12 cellular contexts compared by ENCODE assay signal in the genomic region with DNA sequence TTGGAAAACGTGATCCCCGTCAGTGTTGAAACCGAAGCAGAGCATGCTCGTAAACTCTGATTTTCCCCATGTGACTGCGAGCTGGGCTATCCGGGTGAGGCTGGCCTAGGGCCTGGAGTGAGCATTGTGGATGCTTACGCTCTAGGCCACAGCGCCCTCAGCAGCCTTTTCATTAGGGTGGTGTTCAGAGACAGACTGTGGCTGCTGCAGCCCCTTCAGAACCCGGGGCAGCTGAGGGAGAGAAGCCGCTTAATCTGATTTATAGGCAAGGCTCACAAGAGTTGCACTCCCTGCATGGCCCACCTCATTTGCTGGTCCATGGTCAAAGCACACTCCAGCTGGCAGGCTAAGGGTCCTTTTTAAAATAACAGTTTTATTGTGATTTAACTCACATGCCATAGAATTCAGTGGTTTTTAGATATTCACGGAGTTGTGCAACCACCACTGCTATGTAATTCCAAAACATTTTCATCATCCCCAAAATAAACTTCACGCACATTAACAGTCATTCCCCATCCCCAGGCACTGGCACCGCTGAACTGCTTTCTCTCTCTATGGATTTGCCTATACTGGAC.
DNase-seq lines count a peak whose midpoint lies in the region; ATAC-seq and TF ChIP-seq lines count a peak whose summit lies in the region.
"Had no signal": no experiment of that assay in that cellular context is flagged by ENCODE, and none has a peak within 500 bp of the region (broad histone marks: within the 10 kb centered on the region; RNA-seq: fewer than 3 reads in every experiment).

No MANE protein-coding gene starts in this region.

- H3K27ac Mint-ChIP-seq in HFFc6, result peak overlapping the region; percentile 79
- H3K27ac Mint-ChIP-seq: activated CD4-positive, alpha-beta T cell treated with anti-CD3 and anti-CD28 coated beads, Interleukin-2, amount 10 ng/mL, durations not matched to agents 7 days and 5 days; stimulated activated effector memory CD8-positive, alpha-beta T cell treated with anti-CD3 and anti-CD28 coated beads, Interleukin-12 subunit alpha, Interleukin-12 subunit beta, amount 100 ng/mL, for 72 hours had no signal

- no peak for TF ChIP-seq POLR2A in testis (IDR thresholded peaks at IDR 0.05)

- 87 to 95% methylated on average over 11 to 13 of the region's 13 CpGs for WGBS in testis, 2 donors

- H3K36me3 ChIP-seq in left lung (no peaks in the 10 kb centered on the region), testis (ENCODE audit: low read depth, missing control alignments) (no peaks in the 10 kb centered on the region)
- H3K36me3 ChIP-seq: BLaER1 had no signal

- TF ChIP-seq CTCF in AG09309 (IDR thresholded peaks at IDR 0.05; ENCODE audit: control insufficient read depth, insufficient read depth, low read depth, low read length, missing control alignments), result peak; percentile 17
- peak; percentile 57 for TF ChIP-seq CTCF in HFFc6 (IDR thresholded peaks at IDR 0.05)
- TF ChIP-seq CTCF in cardiac fibroblast (IDR thresholded peaks at IDR 0.05; ENCODE audit: low read depth, low read length), result no peak
- no peak for TF ChIP-seq CTCF in left lung (IDR thresholded peaks at IDR 0.05)
- TF ChIP-seq CTCF in testis (IDR thresholded peaks at IDR 0.05), result no peak

- H3K27ac ChIP-seq in left lung, result no peak overlapping the region
- no peak overlapping the region for H3K27ac ChIP-seq in testis
- H3K27ac ChIP-seq: BLaER1 had no signal

- H3K4me1 Mint-ChIP-seq in HFFc6 (ENCODE audit: low read depth), result peaks cover 48% of the 10 kb centered on the region

- no peaks in the 10 kb centered on the region; the same call in 1 of the 2 replicates for H3K36me3 Mint-ChIP-seq in HFFc6 (ENCODE audit: low read depth)
- H3K36me3 Mint-ChIP-seq: stimulated activated effector memory CD8-positive, alpha-beta T cell treated with anti-CD3 and anti-CD28 coated beads, Interleukin-12 subunit alpha, Interleukin-12 subunit beta, amount 100 ng/mL, for 72 hours; T-cell had no signal

- peak overlapping the region; percentile 43; the same call in 1 of the 2 replicates for H3K4me3 Mint-ChIP-seq in HFFc6
- H3K4me3 Mint-ChIP-seq: activated CD4-positive, alpha-beta T cell treated with anti-CD3 and anti-CD28 coated beads, Interleukin-2, amount 10 ng/mL, durations not matched to agents 7 days and 5 days; stimulated activated effector memory CD8-positive, alpha-beta T cell treated with anti-CD3 and anti-CD28 coated beads, Interleukin-12 subunit alpha, Interleukin-12 subunit beta, amount 100 ng/mL, for 72 hours had no signal

- no peaks in the 10 kb centered on the region for H3K9me3 ChIP-seq in left lung
- no peaks in the 10 kb centered on the region for H3K9me3 ChIP-seq in testis
- H3K9me3 ChIP-seq: BLaER1 had no signal

- no peak overlapping the region for H3K4me3 ChIP-seq in AG09309 (ENCODE audit: control insufficient read depth, low read depth, low read length)
- H3K4me3 ChIP-seq in cardiac fibroblast (replicated peaks in 1 of 2; ENCODE audit: low read depth in 2 of 2, low read length in 2 of 2), result no peak overlapping the region
- no peak overlapping the region for H3K4me3 ChIP-seq in left lung
- H3K4me3 ChIP-seq in testis, result no peak overlapping the region
- H3K4me3 ChIP-seq: BLaER1 had no signal

- peak; percentile 48 for ATAC-seq in left lung
- ATAC-seq: stimulated activated effector memory CD8-positive, alpha-beta T cell treated with anti-CD3 and anti-CD28 coated beads, Interleukin-12 subunit alpha, Interleukin-12 subunit beta, amount 100 ng/mL, for 72 hours had no signal

- H3K27me3 Mint-ChIP-seq in HFFc6 (ENCODE audit: insufficient read depth), result peaks cover 5% of the 10 kb centered on the region

- H3K9me3 Mint-ChIP-seq in HFFc6, result no peaks in the 10 kb centered on the region
- H3K9me3 Mint-ChIP-seq: activated CD4-positive, alpha-beta T cell treated with anti-CD3 and anti-CD28 coated beads, Interleukin-2, amount 10 ng/mL, durations not matched to agents 7 days and 5 days; stimulated activated effector memory CD8-positive, alpha-beta T cell treated with anti-CD3 and anti-CD28 coated beads, Interleukin-12 subunit alpha, Interleukin-12 subunit beta, amount 100 ng/mL, for 72 hours; T-cell had no signal

- peak; percentile 67 for DNase-seq in AG09309 (ENCODE audit: low read depth)
- peak; percentile 82 for DNase-seq in HFFc6
- peak; percentile 71 to 81 for DNase-seq in cardiac fibroblast (ENCODE audit: low read depth in 2 of 2)
- DNase-seq in left lung, result no peak
- no peak for DNase-seq in germinal center (ENCODE audit: low spot score)
- DNase-seq in activated CD4-positive, alpha-beta T cell treated with anti-CD3 and anti-CD28 coated beads, Interleukin-2, amount 50 U/mL, for 4 hours, result no peak
- DNase-seq in NCI-H345 treated with DMSO at 0.1 percent for 48 hours (lab: John Stamatoyannopoulos, UW; ENCODE audit: unreplicated experiment), result no peak
- no peak for DNase-seq in testis
- DNase-seq: activated CD4-positive, alpha-beta T cell treated with anti-CD3 and anti-CD28 coated beads, Interleukin-2, amount 10 ng/mL, durations not matched to agents 7 days and 5 days had no signal

- H3K27me3 ChIP-seq in left lung (peaks cover 0 to 8% of the 10 kb centered on the region in 2 donors), testis (no peaks in the 10 kb centered on the region)
- H3K27me3 ChIP-seq: BLaER1 had no signal

- peaks cover 2 to 8% of the 10 kb centered on the region in 2 donors for H3K4me1 ChIP-seq in left lung
- H3K4me1 ChIP-seq in testis, result peaks cover 18% of the 10 kb centered on the region
- H3K4me1 ChIP-seq: BLaER1 had no signal

- intact Hi-C loops in left lung (cut with DNase I), result loop anchor here in 1 of 2 donors (5.0 to 10.0 kb wide), 2 partner anchors 277 to 385 kb away; no protein-coding TSS in a partner anchor
- intact Hi-C loops in testis (cut with DNase I; ENCODE audit: low total_unique reads), result loop anchor here (5.0 to 10.0 kb wide), 2 partner anchors 275 to 392 kb away; no protein-coding TSS in a partner anchor

Comparison
In these comparisons a context has a peak if more than half of its experiments do, and no peak if none do; other contexts are left out.
1. DNase-seq: peak in AG09309 (single experiment), HFFc6 (single experiment) and cardiac fibroblast (2 of 2); none in left lung (0 of 2), germinal center (single experiment), activated CD4-positive, alpha-beta T cell treated with anti-CD3 and anti-CD28 coated beads, Interleukin-2, amount 50 U/mL, for 4 hours (0 of 2), NCI-H345 treated with DMSO at 0.1 percent for 48 hours (single experiment) and testis (single experiment).
2. CTCF ChIP-seq: peak in AG09309 (single experiment) and HFFc6 (single experiment); none in cardiac fibroblast (single experiment), left lung (0 of 2) and testis (0 of 3).